In the genomic region with DNA sequence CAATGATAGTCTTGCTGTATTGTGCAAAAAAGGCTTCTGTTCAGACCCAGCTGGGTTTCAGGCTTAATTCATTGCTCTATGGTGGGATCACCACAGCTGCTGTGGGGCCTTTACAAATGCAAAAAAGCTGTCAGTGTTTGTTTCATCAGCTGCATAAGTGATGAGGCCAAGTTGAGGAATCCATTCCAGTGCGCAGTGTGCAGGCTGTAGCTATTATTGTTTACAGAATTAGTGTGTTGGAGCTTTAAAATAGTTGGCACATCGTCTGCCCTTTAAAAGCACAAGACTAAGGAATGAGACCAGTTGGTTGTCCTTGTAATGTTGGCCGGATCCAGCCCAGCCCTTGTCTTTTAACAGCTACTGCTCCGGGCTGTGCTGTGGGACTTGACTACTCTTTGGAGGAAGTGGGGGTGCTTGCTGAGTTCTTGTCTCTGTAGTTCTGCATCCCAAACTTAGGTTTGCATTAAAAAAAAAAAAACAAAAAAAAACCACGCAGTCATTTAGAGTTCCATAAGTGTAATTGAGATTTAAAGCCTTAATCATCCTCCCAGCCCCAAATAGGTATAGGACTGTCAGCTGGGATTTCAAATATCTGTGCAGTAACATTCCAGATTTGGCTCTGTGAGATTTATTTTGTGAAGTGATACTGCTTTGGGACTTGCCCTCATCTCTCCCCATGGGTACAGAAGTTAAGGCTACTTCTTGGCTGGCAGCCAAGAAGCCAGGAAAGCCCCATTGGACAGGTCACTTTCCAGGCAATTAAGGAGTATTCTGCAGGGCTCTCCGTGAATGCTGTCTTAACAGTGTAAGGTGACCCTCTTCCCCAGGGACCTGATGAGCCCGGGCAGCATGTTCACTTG, we compare ENCODE assay signal across 8 cellular contexts. TPM values are rescaled to one million over a fixed set of nuclear protein-coding genes. Genes with fewer than 3 reads are reported as not detected.
DNase-seq lines count a peak whose midpoint lies in the region; ATAC-seq and TF ChIP-seq lines count a peak whose summit lies in the region.
"Had no signal": no experiment of that assay in that cellular context is flagged by ENCODE, and none has a peak within 500 bp of the region (broad histone marks: within the 10 kb centered on the region; RNA-seq: fewer than 3 reads in every experiment).

No MANE protein-coding gene starts in this region.

- peak overlapping the region; percentile 95 for H3K27ac ChIP-seq in HUES48 (ENCODE audit: low read depth, low read length)
- H3K27ac ChIP-seq in esophagus muscularis mucosa (replicated peaks in 1 of 4) = peak overlapping the region in 1 of 4 donors; percentile 6
- H3K27ac ChIP-seq: foreskin keratinocyte had no signal

- no peak for TF ChIP-seq POLR2A in esophagus muscularis mucosa (IDR thresholded peaks at IDR 0.05; ENCODE audit: low read depth)

- H3K27me3 ChIP-seq in HUES48 (ENCODE audit: control insufficient read depth, insufficient read depth, low read length) = no peaks in the 10 kb centered on the region
- no peaks in the 10 kb centered on the region for H3K27me3 ChIP-seq in esophagus muscularis mucosa
- H3K27me3 ChIP-seq: foreskin keratinocyte had no signal

- peaks cover 87% of the 10 kb centered on the region for H3K4me1 ChIP-seq in HUES48 (ENCODE audit: control insufficient read depth, insufficient read depth, low read length)
- H3K4me1 ChIP-seq in esophagus muscularis mucosa = peaks cover 71 to 77% (median 75%) of the 10 kb centered on the region in 4 donors

- CTCF ChIA-PET in activated B cell treated with CpG ODN at 0.5 μM for 24 hours (lab: Charles Lee) = interaction anchor here (0.8 kb wide), 1 partner anchor 193 kb away, joined by 3 read pairs; no protein-coding TSS in a partner anchor
- CTCF ChIA-PET in activated CD4-positive, alpha-beta memory T cell treated with anti-CD3 and anti-CD28 coated beads, Interleukin-2, amount 10 ng/mL, durations not matched to agents 7 days and 5 days (lab: Charles Lee) = interaction anchor here (0.7 kb wide), 1 partner anchor 370 kb away, joined by 4 read pairs; no protein-coding TSS in a partner anchor

- H3K4me3 ChIP-seq in HUES48 (ENCODE audit: low read depth, low read length) (peak overlapping the region; percentile 47), esophagus muscularis mucosa (no peak overlapping the region)

- intact Hi-C loops in activated B cell treated with CpG ODN at 0.5 μM for 24 hours (cut with micrococcal nuclease) = no loop called here
- intact Hi-C loops in left ventricle myocardium superior (cut with micrococcal nuclease) = loop anchor here (10.0 kb wide), 1 partner anchor 180 kb away; no protein-coding TSS in a partner anchor
- intact Hi-C loops in esophagus muscularis mucosa (cut with DNase I) = no loop called here

- POLR2A ChIA-PET in activated B cell treated with CpG ODN at 0.5 μM for 24 hours (lab: Charles Lee) = interaction anchor here (0.5 to 3.2 kb wide), 7 partner anchors 10 to 604 kb away, joined by 3 to 24 read pairs (median 5); a partner anchor contains a TSS
- POLR2A ChIA-PET in activated CD4-positive, alpha-beta memory T cell treated with anti-CD3 and anti-CD28 coated beads, Interleukin-2, amount 10 ng/mL, durations not matched to agents 7 days and 5 days (lab: Charles Lee) = interaction anchor here (0.8 to 1.6 kb wide), 5 partner anchors 12 to 170 kb away, joined by 3 read pairs; no protein-coding TSS in a partner anchor

- TF ChIP-seq CTCF in activated B cell treated with CpG ODN at 0.5 μM for 24 hours (IDR thresholded peaks at IDR 0.05) = no peak
- no peak for TF ChIP-seq CTCF in esophagus muscularis mucosa (IDR thresholded peaks at IDR 0.05)

- no peak for TF ChIP-seq EP300 in esophagus muscularis mucosa (IDR thresholded peaks at IDR 0.05)

- H3K9ac ChIP-seq in HUES48 (ENCODE audit: low read depth, low read length) = no peak overlapping the region

- H3K27me3 Mint-ChIP-seq in activated B cell treated with CpG ODN at 0.5 μM for 24 hours = no peaks in the 10 kb centered on the region
- no peaks in the 10 kb centered on the region for H3K27me3 Mint-ChIP-seq in activated CD4-positive, alpha-beta memory T cell treated with anti-CD3 and anti-CD28 coated beads, Interleukin-2, amount 10 ng/mL, durations not matched to agents 7 days and 5 days

- H3K9me3 ChIP-seq in HUES48 (ENCODE audit: control insufficient read depth, insufficient read depth, low read length) = no peaks in the 10 kb centered on the region
- H3K9me3 ChIP-seq in esophagus muscularis mucosa = no peaks in the 10 kb centered on the region

- peak overlapping the region; percentile 59 for H3K4me3 Mint-ChIP-seq in activated B cell treated with CpG ODN at 0.5 μM for 24 hours
- H3K4me3 Mint-ChIP-seq in activated CD4-positive, alpha-beta memory T cell treated with anti-CD3 and anti-CD28 coated beads, Interleukin-2, amount 10 ng/mL, durations not matched to agents 7 days and 5 days = no peak overlapping the region

- WGBS in esophagus muscularis mucosa = 49% methylated on average over 7 of the region's 7 CpGs

- peaks cover 3% of the 10 kb centered on the region for H3K36me3 Mint-ChIP-seq in activated B cell treated with CpG ODN at 0.5 μM for 24 hours (ENCODE audit: low read depth)
- peaks cover 24% of the 10 kb centered on the region for H3K36me3 Mint-ChIP-seq in activated CD4-positive, alpha-beta memory T cell treated with anti-CD3 and anti-CD28 coated beads, Interleukin-2, amount 10 ng/mL, durations not matched to agents 7 days and 5 days (ENCODE audit: low read depth)

- ATAC-seq in activated B cell treated with CpG ODN at 0.5 μM for 24 hours (ENCODE audit: low read depth) (no peak), left ventricle myocardium superior (peak; percentile 73), HG03520 (IDR thresholded peaks at IDR 0.05; ENCODE audit: unreplicated experiment) (no peak)
- ATAC-seq: foreskin keratinocyte had no signal

- H3K27ac Mint-ChIP-seq in activated B cell treated with CpG ODN at 0.5 μM for 24 hours = peak overlapping the region; percentile 42
- no peak overlapping the region for H3K27ac Mint-ChIP-seq in activated CD4-positive, alpha-beta memory T cell treated with anti-CD3 and anti-CD28 coated beads, Interleukin-2, amount 10 ng/mL, durations not matched to agents 7 days and 5 days

- peaks cover 6% of the 10 kb centered on the region for H3K36me3 ChIP-seq in HUES48 (ENCODE audit: control insufficient read depth, insufficient read depth, low read length)
- H3K36me3 ChIP-seq in esophagus muscularis mucosa = no peaks in the 10 kb centered on the region

- no peak for DNase-seq in activated B cell treated with CpG ODN at 0.5 μM for 24 hours
- DNase-seq in left ventricle myocardium superior = peak; percentile 58
- peak; percentile 75 for DNase-seq in retina
- DNase-seq in activated CD4-positive, alpha-beta memory T cell treated with anti-CD3 and anti-CD28 coated beads, Interleukin-2, amount 10 ng/mL, durations not matched to agents 7 days and 5 days = no peak
- DNase-seq in esophagus muscularis mucosa (ENCODE audit: extremely low spot score) = no peak
- DNase-seq: foreskin keratinocyte had no signal

- H3K4me1 Mint-ChIP-seq in activated B cell treated with CpG ODN at 0.5 μM for 24 hours = peaks cover 93% of the 10 kb centered on the region
- peaks cover 81% of the 10 kb centered on the region for H3K4me1 Mint-ChIP-seq in activated CD4-positive, alpha-beta memory T cell treated with anti-CD3 and anti-CD28 coated beads, Interleukin-2, amount 10 ng/mL, durations not matched to agents 7 days and 5 days

- H3K9me3 Mint-ChIP-seq in activated B cell treated with CpG ODN at 0.5 μM for 24 hours = no peaks in the 10 kb centered on the region
- no peaks in the 10 kb centered on the region for H3K9me3 Mint-ChIP-seq in activated CD4-positive, alpha-beta memory T cell treated with anti-CD3 and anti-CD28 coated beads, Interleukin-2, amount 10 ng/mL, durations not matched to agents 7 days and 5 days

RNA-seq across cellular contexts. Expression of a gene that starts 19.3 kb away (rescaled TPM):
- total RNA-seq in activated B cell treated with CpG ODN at 0.5 μM for 24 hours (27.0 and 28.5 TPM in 2 replicates), left ventricle myocardium superior (10.2 TPM), esophagus muscularis mucosa (10 to 100 TPM in 1 of 4 donors, 1 to 10 TPM in 3; 5.8 to 10.4 (median 8.1) TPM)
- total RNA-seq in activated CD4-positive, alpha-beta memory T cell treated with anti-CD3 and anti-CD28 coated beads, Interleukin-2, amount 10 ng/mL, durations not matched to agents 7 days and 5 days = 10 to 100 TPM; 28.4 to 29.7 TPM

Comparison
In these comparisons a context has a peak if more than half of its experiments do, and no peak if none do; other contexts are left out.
1. DNase-seq: peak in left ventricle myocardium superior (single experiment) and retina (single experiment); none in activated B cell treated with CpG ODN at 0.5 μM for 24 hours (single experiment), activated CD4-positive, alpha-beta memory T cell treated with anti-CD3 and anti-CD28 coated beads, Interleukin-2, amount 10 ng/mL, durations not matched to agents 7 days and 5 days (single experiment) and esophagus muscularis mucosa (single experiment).